3 cellular contexts compared by ENCODE assay signal in the genomic region with DNA sequence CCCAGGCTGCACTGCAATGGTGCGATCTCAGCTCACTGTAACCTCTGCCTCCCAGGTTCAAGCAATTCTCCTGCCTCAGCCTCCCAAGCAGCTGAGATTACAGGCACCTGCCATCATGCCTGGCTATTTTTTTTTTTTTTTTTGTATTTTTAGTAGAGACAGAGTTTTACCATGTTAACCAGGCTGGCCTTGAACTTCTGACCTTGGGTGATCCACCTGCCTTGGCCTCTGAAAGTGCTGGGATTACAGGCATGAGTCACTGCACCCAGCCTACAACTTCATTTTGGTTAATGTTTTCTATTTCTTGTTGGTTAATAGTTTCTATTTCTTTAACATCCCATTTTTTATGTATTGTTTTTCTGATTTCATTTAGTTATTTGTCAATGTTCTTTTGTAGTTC. TPM values are rescaled to one million over a fixed set of nuclear protein-coding genes. Genes with fewer than 3 reads are reported as not detected.
DNase-seq lines count a peak whose midpoint lies in the region; ATAC-seq, FAIRE-seq and TF ChIP-seq lines count a peak whose summit lies in the region.
"Not testable (repeated sequence)": the region's sequence is repeated elsewhere in the genome, so short reads cannot be mapped to it uniquely, and the experiment has no call there.
"Had no signal": no experiment of that assay in that cellular context is flagged by ENCODE, and none has a peak within 500 bp of the region (broad histone marks: within the 10 kb centered on the region; RNA-seq: fewer than 3 reads in every experiment).

No MANE protein-coding gene starts in this region.

- DNase-seq in PC-9 = not testable (repeated sequence)
- peak; percentile 5 for DNase-seq in HepG2 (ENCODE audit: low spot score)

- not testable (repeated sequence) for TF ChIP-seq CTCF in PC-9 (conservative IDR thresholded peaks at IDR 0.05); HepG2 (CRISPR knock-in tag; IDR thresholded peaks at IDR 0.05)

- 92% methylated on average over 1 of the region's 1 CpG for WGBS in HepG2 (ENCODE audit: low lambda C conversion rate)

- POLR2A ChIA-PET in PC-9 (lab: Charles Lee; ENCODE audit: unreplicated experiment); HepG2 (lab: Yijun Ruan, JAX): not testable (repeated sequence)

- not testable (repeated sequence) for FAIRE-seq in HepG2 (lab: Jason Lieb, UNC)

- not testable (repeated sequence) for H3K36me3 ChIP-seq in PC-9 (ENCODE audit: low read depth); HepG2 (replicated peaks in 1 of 2; ENCODE audit: control insufficient read depth in 1 of 2, insufficient read depth in 2 of 2, low read length in 2 of 2)

- not testable (repeated sequence) for TF ChIP-seq RAD21 in HepG2 (CRISPR knock-in tag; IDR thresholded peaks at IDR 0.05)

- in situ Hi-C loops in HepG2 (cut with HindIII; ENCODE audit: extremely low pct_ligation_motif_present, low pct_unique_long_range_greater_than_20kb) = not testable (repeated sequence)

- H3K4me1 ChIP-seq in PC-9 (replicated peaks; ENCODE audit: insufficient read depth); HepG2 (ENCODE audit: insufficient read depth, low read length): not testable (repeated sequence)

- H2AFZ ChIP-seq in PC-9 = 0 out of 2 replicates have a peak overlapping the region, but pooled peaks have one; percentile 37
- not testable (repeated sequence) for H2AFZ ChIP-seq in HepG2 (ENCODE audit: low read length)

- H3K4me2 ChIP-seq in PC-9; HepG2 (ENCODE audit: low read depth, low read length): not testable (repeated sequence)

- intact Hi-C loops in PC-9 (cut with micrococcal nuclease; ENCODE audit: unreplicated experiment); HepG2 (cut with micrococcal nuclease; ENCODE audit: unreplicated experiment): not testable (repeated sequence)

- H3K9ac ChIP-seq in HepG2 (ENCODE audit: insufficient read depth, low read depth, low read length) = not testable (repeated sequence)

- H3F3A ChIP-seq in PC-9 (ENCODE audit: insufficient read depth, low read depth) = not testable (repeated sequence)

- H3K27ac ChIP-seq in PC-9; HepG2 (ENCODE audit: extremely low read length, insufficient read depth, low read length): not testable (repeated sequence)

- not testable (repeated sequence) for BruUV-seq in PC-9 (replicated peaks; lab: Mats Ljungman, UMichigan); HepG2 (replicated peaks; lab: Mats Ljungman, UMichigan)

- H4K20me1 ChIP-seq in PC-9 (ENCODE audit: insufficient read depth); HepG2 (ENCODE audit: insufficient read depth, low read length): not testable (repeated sequence)

- not testable (repeated sequence) for ATAC-seq in HepG2

- TF ChIP-seq POLR2A in HepG2 (IDR thresholded peaks at IDR 0.05; ENCODE audit: insufficient read depth in 1 of 2, low read depth in 2 of 2, low read length in 2 of 2) = not testable (repeated sequence)

- H3K27me3 ChIP-seq in PC-9 (ENCODE audit: insufficient read depth, low read depth); HepG2 (ENCODE audit: control insufficient read depth in 1 of 2, insufficient read depth in 2 of 2, low read length in 2 of 2): not testable (repeated sequence)

- not testable (repeated sequence) for TF ChIP-seq EP300 in HepG2 (IDR thresholded peaks at IDR 0.05; ENCODE audit: low read depth in 2 of 2, low read length in 2 of 2); HepG2 (CRISPR knock-in tag; IDR thresholded peaks at IDR 0.05; ENCODE audit: borderline replicate concordance)

- not testable (repeated sequence) for H3K9me2 ChIP-seq in PC-9 (ENCODE audit: insufficient read depth)

- not testable (repeated sequence) for H3K4me3 ChIP-seq in PC-9; HepG2 (replicated peaks in 1 of 3; ENCODE audit: insufficient read depth in 1 of 3, low read depth in 2 of 3, low read length in 3 of 3)

- CTCF ChIA-PET in PC-9 (lab: Charles Lee) = interaction anchor here (0.7 kb wide), 1 partner anchor 22 kb away, joined by 4 read pairs; no protein-coding TSS in a partner anchor
- CTCF ChIA-PET in HepG2 (lab: Yijun Ruan, JAX; ENCODE audit: low intra/inter-chr PET ratio, low total read pairs) = not testable (repeated sequence)

- H3K9me3 ChIP-seq in PC-9 (ENCODE audit: insufficient read depth, low read depth); HepG2 (ENCODE audit: low read length): not testable (repeated sequence)

- H3K79me2 ChIP-seq in PC-9 (ENCODE audit: low read depth); HepG2 (ENCODE audit: insufficient read depth, low read length): not testable (repeated sequence)

TF ChIP-seq in HepG2, 621 proteins besides CTCF, POLR2A, EP300 and RAD21:
- TF ChIP-seq RARA (CRISPR knock-in tag; IDR thresholded peaks at IDR 0.05) (peak; percentile 53), NR2F1 (CRISPR knock-in tag; IDR thresholded peaks at IDR 0.05) (peak in 1 of 2 experiments; percentile 55; a peak in 2 of 4 replicates), FOSL2 (CRISPR knock-in tag; IDR thresholded peaks at IDR 0.05) (peak; percentile 67)

RNA-seq across cellular contexts. Expression of gene LRRIQ3, which starts 23.6 kb away (rescaled TPM):
- total RNA-seq in PC-9 (2021) = 1.1 and 1.5 TPM in 2 replicates
- total RNA-seq in HepG2 (2016; rRNA removed; fragmentation: Illumina TruSeq; extraction: Trizol) = 1.2 and 1.3 TPM in 2 replicates
- total RNA-seq in HepG2 (2016; cell fraction: cytosol; rRNA removed; fragmentation: Illumina TruSeq; extraction: Trizol; ENCODE audit: low read depth) = 0.51 and 0.62 TPM in 2 replicates
- total RNA-seq in HepG2 (2016; cell fraction: insoluble cytoplasmic fraction; rRNA removed; fragmentation: Illumina TruSeq; extraction: Trizol) = 1.1 and 2.1 TPM in 2 replicates
- 0.83 and 1.1 TPM in 2 replicates for total RNA-seq in HepG2 (2016; cell fraction: membrane; rRNA removed; fragmentation: Illumina TruSeq; extraction: Trizol)
- total RNA-seq in HepG2 (2016; cell fraction: nucleus; rRNA removed; fragmentation: Illumina TruSeq; extraction: Trizol) = 0.84 and 0.85 TPM in 2 replicates
- 0.55 and 1.1 TPM in 2 replicates for polyA plus RNA-seq in HepG2 (2011; rRNA removed)
- 0.31 and 0.42 TPM in 2 replicates for polyA plus RNA-seq in HepG2 (2011; cell fraction: cytosol; rRNA removed)
- polyA plus RNA-seq in HepG2 (2011; cell fraction: nucleus; rRNA removed) = 0.12 and 0.48 TPM in 2 replicates
- 0.41 and 1.0 TPM in 2 replicates for polyA plus RNA-seq in HepG2 (2012)
- polyA plus RNA-seq in HepG2 (2016; cell fraction: cytosol; fragmentation: Illumina TruSeq; extraction: Trizol; ENCODE audit: low read depth) = 0.83 and 0.84 TPM in 2 replicates
- 1.2 and 1.5 TPM in 2 replicates for polyA plus RNA-seq in HepG2 (2016; cell fraction: insoluble cytoplasmic fraction; fragmentation: Illumina TruSeq; extraction: Trizol; ENCODE audit: low read depth)
- 0.95 and 1.2 TPM in 2 replicates for polyA plus RNA-seq in HepG2 (2016; cell fraction: membrane; fragmentation: Illumina TruSeq; extraction: Trizol; ENCODE audit: low read depth)
- polyA plus RNA-seq in HepG2 (2016; cell fraction: nucleus; fragmentation: Illumina TruSeq; extraction: Trizol; ENCODE audit: insufficient read depth, low read depth) = 0.71 and 0.95 TPM in 2 replicates
- 0.47 and 3.0 TPM in 2 replicates for polyA minus RNA-seq in HepG2 (2011; rRNA and poly(A)+ RNA removed; ENCODE audit: low replicate concordance)
- 0.69 TPM in 1 of 2 replicates, not detected in the other for polyA minus RNA-seq in HepG2 (2011; cell fraction: cytosol; rRNA and poly(A)+ RNA removed)
- polyA minus RNA-seq in HepG2 (2011; cell fraction: nucleus; rRNA and poly(A)+ RNA removed) = 1.2 and 1.6 TPM in 2 replicates
- total RNA-seq: CD8-positive, alpha-beta T cell had no signal

RNA-seq across cellular contexts. Expression of gene FPGT, which starts 23.6 kb away (rescaled TPM):
- total RNA-seq in PC-9 (2021) = 7.5 and 12.2 TPM in 2 replicates
- total RNA-seq in HepG2 (2016; rRNA removed; fragmentation: Illumina TruSeq; extraction: Trizol) = 9.8 and 16.2 TPM in 2 replicates
- 0.61 and 1.2 TPM in 2 replicates for total RNA-seq in HepG2 (2016; cell fraction: cytosol; rRNA removed; fragmentation: Illumina TruSeq; extraction: Trizol; ENCODE audit: low read depth)
- 12.2 and 20.6 TPM in 2 replicates for total RNA-seq in HepG2 (2016; cell fraction: insoluble cytoplasmic fraction; rRNA removed; fragmentation: Illumina TruSeq; extraction: Trizol)
- total RNA-seq in HepG2 (2016; cell fraction: membrane; rRNA removed; fragmentation: Illumina TruSeq; extraction: Trizol) = 3.8 and 4.5 TPM in 2 replicates
- 12.9 and 16.3 TPM in 2 replicates for total RNA-seq in HepG2 (2016; cell fraction: nucleus; rRNA removed; fragmentation: Illumina TruSeq; extraction: Trizol)
- 3.5 and 4.3 TPM in 2 replicates for polyA plus RNA-seq in HepG2 (2011; rRNA removed)
- 0.97 and 1.9 TPM in 2 replicates for polyA plus RNA-seq in HepG2 (2011; cell fraction: cytosol; rRNA removed)
- 3.5 and 5.1 TPM in 2 replicates for polyA plus RNA-seq in HepG2 (2011; cell fraction: nucleus; rRNA removed)
- 3.7 TPM in 2 replicates for polyA plus RNA-seq in HepG2 (2012)
- 0.66 and 1.00 TPM in 2 replicates for polyA plus RNA-seq in HepG2 (2016; cell fraction: cytosol; fragmentation: Illumina TruSeq; extraction: Trizol; ENCODE audit: low read depth)
- polyA plus RNA-seq in HepG2 (2016; cell fraction: insoluble cytoplasmic fraction; fragmentation: Illumina TruSeq; extraction: Trizol; ENCODE audit: low read depth) = 9.3 and 9.9 TPM in 2 replicates
- 1.7 and 1.9 TPM in 2 replicates for polyA plus RNA-seq in HepG2 (2016; cell fraction: membrane; fragmentation: Illumina TruSeq; extraction: Trizol; ENCODE audit: low read depth)
- 7.8 and 8.0 TPM in 2 replicates for polyA plus RNA-seq in HepG2 (2016; cell fraction: nucleus; fragmentation: Illumina TruSeq; extraction: Trizol; ENCODE audit: insufficient read depth, low read depth)
- polyA minus RNA-seq in HepG2 (2011; rRNA and poly(A)+ RNA removed; ENCODE audit: low replicate concordance) = 1.2 and 2.8 TPM in 2 replicates
- polyA minus RNA-seq in HepG2 (2011; cell fraction: cytosol; rRNA and poly(A)+ RNA removed) = 3.2 and 3.3 TPM in 2 replicates
- polyA minus RNA-seq in HepG2 (2011; cell fraction: nucleus; rRNA and poly(A)+ RNA removed) = 21.6 and 24.9 TPM in 2 replicates
